9 cellular contexts compared by ENCODE assay signal in genomic region chr6:33983109-33983475, GRCh38.
DNase-seq lines count a peak whose midpoint lies in the region; ATAC-seq and TF ChIP-seq lines count a peak whose summit lies in the region.
"Had no signal": no experiment of that assay in that cellular context is flagged by ENCODE, and none has a peak within 500 bp of the region (broad histone marks: within the 10 kb centered on the region; RNA-seq: fewer than 3 reads in every experiment).

No MANE protein-coding gene starts in this region.

- CTCF ChIA-PET in CD8-positive, alpha-beta T cell (lab: Charles Lee) = interaction anchor here (0.6 kb wide), 1 partner anchor 26 kb away, joined by 3 read pairs; no protein-coding TSS in a partner anchor

- ATAC-seq in right lobe of liver = peak; percentile 54 to 73 (median 72)
- ATAC-seq in GM21737 (IDR thresholded peaks at IDR 0.05; ENCODE audit: unreplicated experiment) = no peak
- ATAC-seq in CD8-positive, alpha-beta T cell = no peak
- ATAC-seq in HG02571 (IDR thresholded peaks at IDR 0.05; ENCODE audit: unreplicated experiment) = no peak

- no peaks in the 10 kb centered on the region for H3K36me3 Mint-ChIP-seq in CD8-positive, alpha-beta T cell

- H3K27ac ChIP-seq in VCaP = peak overlapping the region; percentile 56
- H3K27ac ChIP-seq in right lobe of liver = no peak overlapping the region
- H3K27ac ChIP-seq in CD8-positive, alpha-beta T cell (ENCODE audit: low read depth, low read length) = no peak overlapping the region

- DNase-seq in AG08395 (ENCODE audit: low spot score) = peak; percentile 41
- peak; percentile 29 for DNase-seq in HPDE6-E6E7 (ENCODE audit: extremely low spot score)
- DNase-seq in right lobe of liver = peak in 2 of 3 donors; percentile 36 to 60
- DNase-seq in stimulated activated CD4-positive, alpha-beta T cell treated with anti-CD3 and anti-CD28 coated beads, Interleukin-12 subunit alpha, Interleukin-12 subunit beta, amount 100 ng/mL, for 4 hours = no peak
- no peak for DNase-seq in CD8-positive, alpha-beta T cell
- DNase-seq: GDM1 had no signal

- H3K36me3 ChIP-seq in right lobe of liver = no peaks in the 10 kb centered on the region
- H3K36me3 ChIP-seq in CD8-positive, alpha-beta T cell (ENCODE audit: insufficient read depth, low read length) = no peaks in the 10 kb centered on the region

- POLR2A ChIA-PET in CD8-positive, alpha-beta T cell (lab: Charles Lee) = no interaction called here

- TF ChIP-seq CTCF in VCaP (conservative IDR thresholded peaks at IDR 0.05) (peak; percentile 62), right lobe of liver (IDR thresholded peaks at IDR 0.05) (peak in 2 of 4 donors; percentile 7 to 17)
- no peak for TF ChIP-seq CTCF in CD8-positive, alpha-beta T cell (IDR thresholded peaks at IDR 0.05)

- H3K4me1 ChIP-seq in right lobe of liver = peaks cover 0 to 13% (median 5%) of the 10 kb centered on the region in 4 donors
- no peaks in the 10 kb centered on the region for H3K4me1 ChIP-seq in CD8-positive, alpha-beta T cell (ENCODE audit: insufficient read depth, low read length)

- intact Hi-C loops in right lobe of liver (cut with DNase I) = no loop called here
- intact Hi-C loops in CD8-positive, alpha-beta T cell (cut with DNase I, micrococcal nuclease) = no loop called here

- H3K4me3 ChIP-seq in right lobe of liver = no peak overlapping the region
- no peak overlapping the region for H3K4me3 ChIP-seq in CD8-positive, alpha-beta T cell (ENCODE audit: low read depth, low read length)

- WGBS in right lobe of liver (ENCODE audit: insufficient coverage, low coverage, low lambda C conversion rate, missing lambda C conversion rate) = 50% methylated on average over 8 of the region's 10 CpGs

- no peaks in the 10 kb centered on the region for H3K9me3 ChIP-seq in right lobe of liver
- H3K9me3 ChIP-seq in CD8-positive, alpha-beta T cell (ENCODE audit: low read length) = no peaks in the 10 kb centered on the region

- H3K4me1 Mint-ChIP-seq in CD8-positive, alpha-beta T cell (ENCODE audit: low read depth) = peaks cover 4% of the 10 kb centered on the region

- no peaks in the 10 kb centered on the region for H3K9me3 Mint-ChIP-seq in CD8-positive, alpha-beta T cell

- TF ChIP-seq POLR2A in right lobe of liver (IDR thresholded peaks at IDR 0.05) = no peak

- H3K4me3 Mint-ChIP-seq in CD8-positive, alpha-beta T cell = no peak overlapping the region

- H3K27ac Mint-ChIP-seq in CD8-positive, alpha-beta T cell = no peak overlapping the region

- H3K27me3 Mint-ChIP-seq in CD8-positive, alpha-beta T cell (ENCODE audit: low read depth) = peaks cover under 1% of the 10 kb centered on the region

- no peaks in the 10 kb centered on the region for H3K27me3 ChIP-seq in right lobe of liver
- H3K27me3 ChIP-seq in CD8-positive, alpha-beta T cell (ENCODE audit: insufficient read depth, low read length) = no peaks in the 10 kb centered on the region

Comparison
In these comparisons a context has a peak if more than half of its experiments do, and no peak if none do; other contexts are left out.
1. DNase-seq: peak in AG08395 (single experiment), HPDE6-E6E7 (single experiment) and right lobe of liver (2 of 3); none in stimulated activated CD4-positive, alpha-beta T cell treated with anti-CD3 and anti-CD28 coated beads, Interleukin-12 subunit alpha, Interleukin-12 subunit beta, amount 100 ng/mL, for 4 hours (single experiment) and CD8-positive, alpha-beta T cell (0 of 7).
2. ATAC-seq: peak in right lobe of liver (4 of 4); none in GM21737 (single experiment), CD8-positive, alpha-beta T cell (single experiment) and HG02571 (single experiment).